1 cellular context compared by ENCODE assay signal in genomic region chr1:26158271-26159112, GRCh38.
TF ChIP-seq lines count a peak whose summit lies in the region.

TSS of gene FAM110D (plus strand) at chr1:26159079. CDS start at chr1:26161292, 2,213 bp downstream.

TF ChIP-seq in IMR-90, 13 proteins besides CTCF, POLR2A, EP300 and RAD21:
- TF ChIP-seq MAZ (IDR thresholded peaks at IDR 0.05; ENCODE audit: borderline replicate concordance, low read depth, low read length) = no peak
- no peak for TF ChIP-seq SMC3 (IDR thresholded peaks at IDR 0.05; ENCODE audit: low read depth, low read length)
- no peak for TF ChIP-seq FOS (IDR thresholded peaks at IDR 0.05; ENCODE audit: low read depth, low read length)
- TF ChIP-seq, protein P1, sequence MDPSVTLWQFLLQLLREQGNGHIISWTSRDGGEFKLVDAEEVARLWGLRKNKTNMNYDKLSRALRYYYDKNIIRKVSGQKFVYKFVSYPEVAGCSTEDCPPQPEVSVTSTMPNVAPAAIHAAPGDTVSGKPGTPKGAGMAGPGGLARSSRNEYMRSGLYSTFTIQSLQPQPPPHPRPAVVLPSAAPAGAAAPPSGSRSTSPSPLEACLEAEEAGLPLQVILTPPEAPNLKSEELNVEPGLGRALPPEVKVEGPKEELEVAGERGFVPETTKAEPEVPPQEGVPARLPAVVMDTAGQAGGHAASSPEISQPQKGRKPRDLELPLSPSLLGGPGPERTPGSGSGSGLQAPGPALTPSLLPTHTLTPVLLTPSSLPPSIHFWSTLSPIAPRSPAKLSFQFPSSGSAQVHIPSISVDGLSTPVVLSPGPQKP (IDR thresholded peaks at IDR 0.05; ENCODE audit: borderline replicate concordance, low read depth, low read length) = no peak
- no peak for TF ChIP-seq CEBPB (IDR thresholded peaks at IDR 0.05; ENCODE audit: low read depth, low read length)
- TF ChIP-seq RCOR1 (IDR thresholded peaks at IDR 0.05; ENCODE audit: insufficient replicate concordance, low read length) = no peak
- TF ChIP-seq, protein P2, sequence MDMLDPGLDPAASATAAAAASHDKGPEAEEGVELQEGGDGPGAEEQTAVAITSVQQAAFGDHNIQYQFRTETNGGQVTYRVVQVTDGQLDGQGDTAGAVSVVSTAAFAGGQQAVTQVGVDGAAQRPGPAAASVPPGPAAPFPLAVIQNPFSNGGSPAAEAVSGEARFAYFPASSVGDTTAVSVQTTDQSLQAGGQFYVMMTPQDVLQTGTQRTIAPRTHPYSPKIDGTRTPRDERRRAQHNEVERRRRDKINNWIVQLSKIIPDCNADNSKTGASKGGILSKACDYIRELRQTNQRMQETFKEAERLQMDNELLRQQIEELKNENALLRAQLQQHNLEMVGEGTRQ (IDR thresholded peaks at IDR 0.05; ENCODE audit: low read depth, low read length) = no peak
